1 cellular context compared by ENCODE assay signal in genomic region chr6:7042056-7042653, GRCh38.
TF ChIP-seq lines count a peak whose summit lies in the region.

No MANE protein-coding gene starts in this region.

TF ChIP-seq in K562, 482 proteins besides CTCF, POLR2A, EP300 and RAD21 (continued from another document and continues in another):
- TF ChIP-seq ID3 (CRISPR knock-in tag; IDR thresholded peaks at IDR 0.05) (no peak), ID3 (tag; IDR thresholded peaks at IDR 0.05) (peak; percentile 89), JUND (IDR thresholded peaks at IDR 0.05; ENCODE audit: borderline replicate concordance, low read depth, low read length) (peak; percentile 75; the same call in 1 of the 2 replicates), JUND (tag; IDR thresholded peaks at IDR 0.05; ENCODE audit: borderline replicate concordance, low read depth, low read length) (peak; percentile 52; the same call in 1 of the 3 replicates), ZKSCAN3 (CRISPR knock-in tag; IDR thresholded peaks at IDR 0.05) (peak; percentile 47; the same call in 1 of the 2 replicates), LEF1 (IDR thresholded peaks at IDR 0.05) (no peak), BRD4 (IDR thresholded peaks at IDR 0.05) (peak; percentile 32; the same call in 1 of the 2 replicates), SRF (CRISPR knock-in tag; IDR thresholded peaks at IDR 0.05) (no peak), IRF9 (tag; IDR thresholded peaks at IDR 0.05) (0 out of 2 replicates have a peak, but pooled peaks have one; percentile 71), GTF2A2 (tag; IDR thresholded peaks at IDR 0.05) (peak; percentile 62; the same call in 1 of the 2 replicates), ZNF175 (CRISPR knock-in tag; IDR thresholded peaks at IDR 0.05; ENCODE audit: low read depth) (peak; percentile 95), ZMIZ1 (IDR thresholded peaks at IDR 0.05; ENCODE audit: low read depth in 2 of 2, low read length in 2 of 2) (no peak), SMARCA5 (IDR thresholded peaks at IDR 0.05) (no peak), CEBPB (tag; IDR thresholded peaks at IDR 0.05) (no peak), ZBTB12 (CRISPR knock-in tag; IDR thresholded peaks at IDR 0.05) (no peak; the same call in 1 of the 2 replicates), ZNF395 (CRISPR knock-in tag; IDR thresholded peaks at IDR 0.05) (peak; percentile 61), CREB3 (tag; conservative IDR thresholded peaks at IDR 0.05; ENCODE audit: low read depth) (peak; percentile 65; the same call in 1 of the 2 replicates), PATZ1 (CRISPR knock-in tag; IDR thresholded peaks at IDR 0.05; ENCODE audit: borderline replicate concordance) (no peak), ZNF668 (CRISPR knock-in tag; IDR thresholded peaks at IDR 0.05) (peak; percentile 85), MEF2A (IDR thresholded peaks at IDR 0.05; ENCODE audit: control insufficient read depth, low read depth, low read length) (no peak), AFF4 (CRISPR knock-in tag; IDR thresholded peaks at IDR 0.05) (no peak), HNRNPK (IDR thresholded peaks at IDR 0.05; ENCODE audit: low read depth, low read length, poor library complexity, severe bottlenecking) (no peak), MAFF (IDR thresholded peaks at IDR 0.05; ENCODE audit: low read length) (0 out of 2 replicates have a peak, but pooled peaks have one; percentile 16), HMGN3 (IDR thresholded peaks at IDR 0.05; ENCODE audit: borderline replicate concordance, extremely low read depth, insufficient read length, low read depth, low read length) (no peak), ZNF740 (CRISPR knock-in tag; IDR thresholded peaks at IDR 0.05) (no peak), ZNF740 (tag; IDR thresholded peaks at IDR 0.05) (peak in 1 of 2 experiments; percentile 76; a peak in 1 of 4 replicates), ZNF23 (CRISPR knock-in tag; IDR thresholded peaks at IDR 0.05) (peak; percentile 46; the same call in 1 of the 2 replicates), ILF3 (IDR thresholded peaks at IDR 0.05; ENCODE audit: borderline replicate concordance) (no peak), MNT (conservative IDR thresholded peaks at IDR 0.05) (no peak), ZNF766 (CRISPR knock-in tag; conservative IDR thresholded peaks at IDR 0.05) (peak; percentile 24), HMG20B (CRISPR knock-in tag; IDR thresholded peaks at IDR 0.05) (no peak), ZBTB7A (IDR thresholded peaks at IDR 0.05; ENCODE audit: borderline replicate concordance, control insufficient read depth, low read depth, low read length) (no peak), MAFG (tag; conservative IDR thresholded peaks at IDR 0.05) (peak; percentile 29; the same call in 1 of the 2 replicates), HIVEP1 (CRISPR knock-in tag; IDR thresholded peaks at IDR 0.05) (0 out of 2 replicates have a peak, but pooled peaks have one; percentile 8)
